In genomic region chr5:54378707-54379106, GRCh38 we compare ENCODE assay signal across 11 cellular contexts.
"Had no signal": no experiment of that assay in that cellular context is flagged by ENCODE, and none has a peak within 500 bp of the region (broad histone marks: within the 10 kb centered on the region; RNA-seq: fewer than 3 reads in every experiment).

No MANE protein-coding gene starts in this region.

- H3K27ac Mint-ChIP-seq: GM23338, H9, HFFc6 had no signal

- H3K9me3 Mint-ChIP-seq: HFFc6 had no signal

- H2AFZ ChIP-seq: GM23248, GM23338 had no signal

- ATAC-seq: GM23338, HCT116 had no signal

- H3K4me1 Mint-ChIP-seq: GM23338, H9 had no signal

- DNase-seq: GM23248, GOT3, H7, H9, HCEC 1CT, HFFc6 had no signal

- H3K4me3 ChIP-seq: GM23248, GM23338, HAP-1 had no signal

- FAIRE-seq: H1, H54 had no signal

- H3K4me3 Mint-ChIP-seq: GM23338, H9, HFFc6 had no signal

- H3K9me3 ChIP-seq: HAP-1 had no signal

- H3K4me2 ChIP-seq: GM23338 had no signal

- H3K9ac ChIP-seq: GM23248 had no signal

- H3K27ac ChIP-seq: GM23248 had no signal

- H3K36me3 ChIP-seq: HAP-1 had no signal

- H3K4me1 ChIP-seq: HAP-1 had no signal
